ENCODE assay signal across 8 cellular contexts in the genomic region with DNA sequence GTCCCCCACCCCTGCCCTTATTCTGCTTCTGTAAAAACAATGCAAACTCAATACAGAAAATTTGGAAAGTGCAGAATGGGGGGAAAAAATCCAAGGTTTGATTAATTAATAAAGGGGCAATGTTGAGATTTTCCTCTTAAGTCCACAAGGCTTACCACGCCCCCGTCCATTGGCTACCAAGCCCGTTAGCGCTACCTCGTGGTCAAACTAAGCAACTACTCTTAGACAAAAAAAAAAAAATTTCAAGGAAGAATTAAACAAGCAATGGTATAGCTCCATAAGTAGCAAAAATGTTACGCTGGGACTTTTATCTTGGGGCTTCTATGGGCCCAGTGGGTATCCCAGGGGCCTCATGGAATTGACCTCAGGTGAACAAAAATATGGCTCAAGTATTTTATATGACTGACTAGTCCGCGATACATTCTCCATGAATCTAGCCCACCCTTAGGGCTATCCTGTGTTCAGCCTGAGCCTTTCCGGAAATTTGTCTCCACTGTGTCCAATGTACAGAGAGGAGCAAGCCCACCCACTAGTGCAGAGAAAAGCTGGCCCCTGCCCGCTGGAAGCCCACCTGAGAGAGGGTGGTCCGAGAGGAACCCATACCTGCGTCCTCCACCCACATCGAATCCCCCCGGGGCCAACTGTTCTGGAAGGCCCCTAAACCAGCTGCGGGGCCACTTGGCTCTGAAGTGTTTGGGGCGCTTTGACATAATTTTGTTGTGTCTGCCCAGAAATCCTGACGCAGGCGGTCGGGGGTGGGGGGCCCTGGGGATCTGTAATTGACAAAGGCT. TPM values are rescaled to one million over a fixed set of nuclear protein-coding genes. Genes with fewer than 3 reads are reported as not detected.
A peak's percentile ranks its signal among the peaks of the same experiment; 100 is the strongest.
DNase-seq lines count a peak whose midpoint lies in the region; ATAC-seq lines count a peak whose summit lies in the region.

No MANE protein-coding gene starts in this region.

- DNase-seq in DMS153 (lab: John Stamatoyannopoulos, UW) (peak; percentile 36), LoVo (ENCODE audit: low spot score) (peak; percentile 62), RPMI7951 (ENCODE audit: low read depth) (peak; percentile 67), glomerular visceral epithelial cell (ENCODE audit: extremely low spot score) (peak; percentile 66), posterior cingulate gyrus (peak in 8 of 10 donors; percentile 21 to 91 (median 49))
- DNase-seq in activated T-helper 9 cell treated with anti-CD3 and anti-CD28 coated beads, Interleukin-2, amount 50 U/mL, for 16 hours (ENCODE audit: low read depth), result peak; percentile 15

- intact Hi-C loops in posterior cingulate gyrus (cut with DNase I), result loop anchor here (2.0 to 10.0 kb wide), 4 partner anchors 127 to 367 kb away; partner anchors contain the start of genes CSHL1, ERN1 and GH1

- no peak for ATAC-seq in GM19328 (IDR thresholded peaks at IDR 0.05; ENCODE audit: unreplicated experiment)
- ATAC-seq in HG03460 (IDR thresholded peaks at IDR 0.05; ENCODE audit: unreplicated experiment), result no peak

RNA-seq across cellular contexts. Expression of gene TEX2, which starts 19.1 kb away (rescaled TPM):
- 13.4 and 16.7 TPM in 2 replicates for total RNA-seq in RPMI7951 (2014; rRNA removed; shearing (Covaris generic))

Comparison
In these comparisons a context has a peak if more than half of its experiments do, and no peak if none do; other contexts are left out.
1. DNase-seq: peak in every context shown above with its lines; median percentile 67 in RPMI7951; 66 in glomerular visceral epithelial cell; 62 in LoVo; 49 in posterior cingulate gyrus; 36 in DMS153; 15 in activated T-helper 9 cell treated with anti-CD3 and anti-CD28 coated beads, Interleukin-2, amount 50 U/mL, for 16 hours.